In genomic region chr21:46048926-46049889, GRCh38 we compare ENCODE assay signal across 9 cellular contexts. TPM values are rescaled to one million over a fixed set of nuclear protein-coding genes. Genes with fewer than 3 reads are reported as not detected.
DNase-seq lines count a peak whose midpoint lies in the region; ATAC-seq and TF ChIP-seq lines count a peak whose summit lies in the region.
"Had no signal": no experiment of that assay in that cellular context is flagged by ENCODE, and none has a peak within 500 bp of the region (broad histone marks: within the 10 kb centered on the region; RNA-seq: fewer than 3 reads in every experiment).

No MANE protein-coding gene starts in this region.

- ATAC-seq in RWPE2 (ENCODE audit: low read depth) = peak; percentile 91
- peak; percentile 95 for ATAC-seq in Right ventricle myocardium superior (ENCODE audit: poor library complexity)
- no peak for ATAC-seq in HG03095 (IDR thresholded peaks at IDR 0.05; ENCODE audit: unreplicated experiment)
- ATAC-seq in GM21576 (IDR thresholded peaks at IDR 0.05; ENCODE audit: unreplicated experiment) = no peak

- TF ChIP-seq CTCF in RWPE2 (IDR thresholded peaks at IDR 0.05; ENCODE audit: poor library complexity, severe bottlenecking) (no peak), sigmoid colon (IDR thresholded peaks at IDR 0.05) (no peak)

- peak; percentile 80 for DNase-seq in ELF-1 (ENCODE audit: low read depth, low spot score)
- DNase-seq in RWPE2 (ENCODE audit: low spot score) = peak; percentile 77
- DNase-seq in Right ventricle myocardium superior = peak; percentile 93
- DNase-seq in sigmoid colon = peak; percentile 98
- DNase-seq in GF-D8 (lab: John Stamatoyannopoulos, UW) = no peak
- no peak for DNase-seq in DMS53 treated with DMSO at 0.1 percent for 48 hours (lab: John Stamatoyannopoulos, UW; ENCODE audit: unreplicated experiment)
- DNase-seq: NCI-H2227 treated with DMSO at 0.1 percent for 48 hours had no signal

- intact Hi-C loops in Right ventricle myocardium superior (cut with DNase I) = no loop called here
- intact Hi-C loops in sigmoid colon (cut with DNase I) = loop anchor here (2.0 kb wide), 1 partner anchor 20 kb away; no protein-coding TSS in a partner anchor

- H3K4me1 ChIP-seq in RWPE2 (ENCODE audit: insufficient read depth, poor library complexity, severe bottlenecking) = peaks cover 16% of the 10 kb centered on the region
- peaks cover 0 to 29% (median 23%) of the 10 kb centered on the region in 4 donors for H3K4me1 ChIP-seq in sigmoid colon

- H3K9me3 ChIP-seq in RWPE2 (ENCODE audit: severe bottlenecking) = no peaks in the 10 kb centered on the region
- H3K9me3 ChIP-seq in sigmoid colon = no peaks in the 10 kb centered on the region

- H3K27me3 ChIP-seq in RWPE2 (ENCODE audit: insufficient read depth, poor library complexity, severe bottlenecking) = no peaks in the 10 kb centered on the region
- H3K27me3 ChIP-seq in sigmoid colon = no peaks in the 10 kb centered on the region

- peak in 2 of 4 donors; percentile 28 to 57 for TF ChIP-seq EP300 in sigmoid colon (IDR thresholded peaks at IDR 0.05)

- peak overlapping the region; percentile 88 for H3K27ac ChIP-seq in RWPE2 (ENCODE audit: poor library complexity, severe bottlenecking)
- peak overlapping the region; percentile 84 to 88 (median 86) for H3K27ac ChIP-seq in sigmoid colon

- TF ChIP-seq POLR2A in sigmoid colon (IDR thresholded peaks at IDR 0.05) = no peak

- no peak overlapping the region for H3K4me3 ChIP-seq in RWPE2 (ENCODE audit: severe bottlenecking)
- H3K4me3 ChIP-seq in sigmoid colon = no peak overlapping the region

- WGBS in sigmoid colon, 2 donors = 68 to 71% methylated on average over 27 of the region's 27 CpGs

- H3K36me3 ChIP-seq in RWPE2 (ENCODE audit: low read depth) = no peaks in the 10 kb centered on the region
- no peaks in the 10 kb centered on the region for H3K36me3 ChIP-seq in sigmoid colon

RNA-seq across cellular contexts. Expression of gene COL6A2, which starts 48.7 kb away (rescaled TPM):
- 191 TPM for total RNA-seq in Right ventricle myocardium superior
- total RNA-seq in sigmoid colon = 1,000 to 10,000 TPM in 2 of 4 donors, 100 to 1,000 TPM in 2; 570 to 1,745 (median 1,082) TPM
- 100 to 1,000 TPM in 1 of 3 donors, 10 to 100 TPM in 2; 14.3 to 233 (median 37.8) TPM for polyA plus RNA-seq in sigmoid colon

Comparison
In these comparisons a context has a peak if more than half of its experiments do, and no peak if none do; other contexts are left out.
1. DNase-seq: peak in ELF-1 (single experiment), RWPE2 (single experiment), Right ventricle myocardium superior (single experiment) and sigmoid colon (single experiment); none in GF-D8 (single experiment) and DMS53 treated with DMSO at 0.1 percent for 48 hours (single experiment).
2. ATAC-seq: peak in RWPE2 (single experiment) and Right ventricle myocardium superior (single experiment); none in HG03095 (single experiment) and GM21576 (single experiment).